Comparison of ENCODE assay signal across 1 cellular context in the genomic region with DNA sequence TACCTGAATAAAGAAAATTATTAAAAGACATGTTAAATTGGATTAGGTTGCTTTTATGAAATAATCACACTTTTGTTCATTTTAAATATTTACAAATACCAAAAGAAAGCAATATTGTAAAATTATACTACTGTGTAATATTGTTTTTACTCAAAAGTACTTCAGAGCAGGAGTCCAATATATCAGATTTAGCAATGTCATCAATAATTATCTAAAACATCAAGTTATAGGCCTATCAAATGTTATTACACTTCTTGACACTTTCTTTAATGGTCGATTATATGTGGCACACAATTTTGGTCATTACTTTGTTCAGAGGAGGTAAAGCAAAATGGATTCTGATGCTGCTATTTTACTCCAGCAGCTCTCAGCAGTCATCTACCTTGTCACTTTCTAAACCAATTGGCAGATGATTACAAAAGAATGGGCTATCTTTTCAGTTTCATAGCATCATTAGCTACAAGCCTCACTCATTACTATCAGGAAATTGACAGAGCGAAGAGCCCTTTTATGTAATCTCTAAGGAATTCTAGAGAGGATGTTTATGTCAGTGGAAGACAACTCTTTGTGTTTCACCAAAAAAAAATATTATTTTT.
TF ChIP-seq lines count a peak whose summit lies in the region.

No MANE protein-coding gene starts in this region.

TF ChIP-seq in HepG2, 621 proteins besides CTCF, POLR2A, EP300 and RAD21:
- TF ChIP-seq MAFF (IDR thresholded peaks at IDR 0.05; ENCODE audit: low read depth, low read length) = peak; percentile 86
- no peak for TF ChIP-seq ZNF550 (CRISPR knock-in tag; IDR thresholded peaks at IDR 0.05; ENCODE audit: borderline replicate concordance)
- TF ChIP-seq MAFK (conservative IDR thresholded peaks at IDR 0.05 in 1 of 2, IDR thresholded peaks at IDR 0.05 in 1 of 2; ENCODE audit: low read length in 2 of 2) = peak; percentile 67 to 89
- no peak for TF ChIP-seq FOSL2 (CRISPR knock-in tag; IDR thresholded peaks at IDR 0.05)
- no peak for TF ChIP-seq ZNF446 (CRISPR knock-in tag; IDR thresholded peaks at IDR 0.05)
- TF ChIP-seq TSC22D2 (CRISPR knock-in tag; IDR thresholded peaks at IDR 0.05; ENCODE audit: borderline replicate concordance) = no peak
TF ChIP-seq in HepG2: peak in this region for 2.
